8 cellular contexts compared by ENCODE assay signal in the genomic region with DNA sequence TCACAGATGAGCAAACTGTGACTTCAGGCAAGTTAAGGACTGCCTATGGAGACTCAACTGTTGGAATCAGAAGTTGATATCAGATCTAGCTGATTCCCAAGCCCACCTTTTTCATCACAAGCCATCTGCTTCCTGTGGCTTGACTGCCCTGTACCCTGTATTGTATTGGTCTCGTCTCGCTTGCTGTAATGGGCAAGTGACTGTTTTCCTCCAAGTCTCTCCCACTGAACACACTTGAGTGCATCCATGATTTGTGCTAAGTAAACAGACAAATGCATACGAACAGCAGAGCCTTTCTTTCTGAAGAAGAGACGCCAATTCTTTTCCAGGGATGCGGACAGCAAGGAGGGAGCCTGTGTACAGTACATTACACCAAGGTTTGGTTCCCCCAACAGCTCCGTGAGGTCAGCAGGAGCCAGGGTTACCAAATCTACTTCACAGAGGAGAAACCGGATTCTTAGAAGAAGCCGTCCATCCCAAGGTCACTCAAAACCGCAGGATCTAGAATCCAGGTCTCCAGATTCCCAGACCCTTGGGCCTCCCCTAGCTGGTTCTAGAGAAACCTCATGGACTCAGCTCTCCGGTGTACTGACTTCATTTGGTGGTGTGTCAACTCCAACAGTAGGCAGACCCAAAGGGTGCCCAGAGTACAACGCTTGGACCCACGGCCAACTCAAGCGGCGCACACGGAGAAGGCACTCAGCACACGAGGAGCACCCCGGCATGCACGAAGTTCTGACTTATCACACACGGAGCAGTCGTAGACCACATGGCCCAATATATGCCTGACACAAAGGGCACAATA. TPM values are rescaled to one million over a fixed set of nuclear protein-coding genes. Genes with fewer than 3 reads are reported as not detected.
A peak's percentile ranks its signal among the peaks of the same experiment; 100 is the strongest.
DNase-seq lines count a peak whose midpoint lies in the region; ATAC-seq, FAIRE-seq and TF ChIP-seq lines count a peak whose summit lies in the region.

No MANE protein-coding gene starts in this region.

- H4K20me1 ChIP-seq in K562 (replicated peaks; ENCODE audit: control insufficient read depth, insufficient read depth, low read length) (no peaks in the 10 kb centered on the region), keratinocyte (ENCODE audit: control insufficient read depth, extremely low read depth, insufficient read depth, low read length) (no peaks in the 10 kb centered on the region)

- peaks cover 21% of the 10 kb centered on the region for H3K4me1 ChIP-seq in CD8-positive, alpha-beta T cell (ENCODE audit: insufficient read depth, low read length)
- H3K4me1 ChIP-seq in K562 (replicated peaks in 1 of 2; ENCODE audit: control insufficient read depth in 2 of 2, insufficient read depth in 2 of 2, low read length in 2 of 2) (peaks cover 5 to 28% of the 10 kb centered on the region in 2 experiments; a peak in 3 of 5 replicates), keratinocyte (ENCODE audit: control insufficient read depth, extremely low read depth, insufficient read depth, low read length) (peaks cover 18% of the 10 kb centered on the region)

- peak overlapping the region; percentile 96 to 100 for H3K9ac ChIP-seq in K562 (ENCODE audit: insufficient read depth in 1 of 2, low read depth in 2 of 2, low read length in 2 of 2)
- H3K9ac ChIP-seq in keratinocyte (ENCODE audit: control insufficient read depth, extremely low read depth, insufficient read depth, low read length) = peak overlapping the region; percentile 98

- H3K4me1 Mint-ChIP-seq in CD8-positive, alpha-beta T cell (ENCODE audit: low read depth) = peaks cover 62% of the 10 kb centered on the region
- peaks cover 30 to 55% of the 10 kb centered on the region in 2 donors for H3K4me1 Mint-ChIP-seq in stimulated activated naive B cell treated with anti-CD40 and anti-IgM and Interleukin-4, amounts not matched to agents 10 μg/mL and 1 μg/mL and 100 μg/mL, for 72 hours

- POLR2A ChIA-PET in CD8-positive, alpha-beta T cell (lab: Charles Lee) = interaction anchor here (0.6 to 3.5 kb wide), 5 partner anchors 19 to 238 kb away, joined by 3 to 30 read pairs (median 4); a partner anchor contains a TSS
- POLR2A ChIA-PET in K562 (lab: Yijun Ruan, JAX) = interaction anchor here (0.6 to 2.5 kb wide), 8 partner anchors 9 to 238 kb away, joined by 3 to 23 read pairs (median 4); a partner anchor contains a TSS

- under 1% methylated on average over 16 of the region's 20 CpGs for WGBS in K562 (ENCODE audit: insufficient coverage, low coverage, missing lambda C conversion rate)

- FAIRE-seq in K562 (lab: Jason Lieb, UNC) = no peak
- no peak for FAIRE-seq in keratinocyte (lab: Jason Lieb, UNC)

- no peaks in the 10 kb centered on the region for H3K9me3 Mint-ChIP-seq in CD8-positive, alpha-beta T cell
- H3K9me3 Mint-ChIP-seq in stimulated activated naive B cell treated with anti-CD40 and anti-IgM and Interleukin-4, amounts not matched to agents 10 μg/mL and 1 μg/mL and 100 μg/mL, for 72 hours = no peaks in the 10 kb centered on the region

- no peaks in the 10 kb centered on the region for H3K27me3 Mint-ChIP-seq in CD8-positive, alpha-beta T cell (ENCODE audit: low read depth)
- H3K27me3 Mint-ChIP-seq in stimulated activated naive B cell treated with anti-CD40 and anti-IgM and Interleukin-4, amounts not matched to agents 10 μg/mL and 1 μg/mL and 100 μg/mL, for 72 hours = no peaks in the 10 kb centered on the region

- dilution Hi-C loops in keratinocyte (cut with MboI; ENCODE audit: extremely low pct_ligation_motif_present, low sequenced_read_pairs) = no loop called here

- peak overlapping the region; percentile 68 for H3K4me3 ChIP-seq in CD8-positive, alpha-beta T cell (ENCODE audit: low read depth, low read length)
- H3K4me3 ChIP-seq in K562 (peak overlapping the region; percentile 80), keratinocyte (ENCODE audit: control insufficient read depth in 2 of 3, extremely low read depth in 1 of 3, insufficient read depth in 2 of 3, low read depth in 1 of 3, low read length in 3 of 3) (peak overlapping the region; percentile 75 to 98 (median 91))

- no peaks in the 10 kb centered on the region for H3K9me3 ChIP-seq in CD8-positive, alpha-beta T cell (ENCODE audit: low read length)
- H3K9me3 ChIP-seq in K562 (replicated peaks; ENCODE audit: control insufficient read depth, insufficient read depth, low read depth, low read length) = no peaks in the 10 kb centered on the region
- H3K9me3 ChIP-seq in keratinocyte (ENCODE audit: control insufficient read depth, low read depth, low read length) = no peaks in the 10 kb centered on the region

- H3K27me3 ChIP-seq in CD8-positive, alpha-beta T cell (ENCODE audit: insufficient read depth, low read length) = no peaks in the 10 kb centered on the region
- H3K27me3 ChIP-seq in K562 (ENCODE audit: control insufficient read depth in 2 of 2, insufficient read depth in 2 of 2, low read length in 2 of 2) (no peaks in the 10 kb centered on the region), keratinocyte (ENCODE audit: control insufficient read depth, extremely low read depth, insufficient read depth, low read length) (no peaks in the 10 kb centered on the region)

- no peak for TF ChIP-seq POLR2A in K562 (conservative IDR thresholded peaks at IDR 0.05)

- H3K27ac Mint-ChIP-seq in CD8-positive, alpha-beta T cell = peak overlapping the region; percentile 96
- H3K27ac Mint-ChIP-seq in stimulated activated naive B cell treated with anti-CD40 and anti-IgM and Interleukin-4, amounts not matched to agents 10 μg/mL and 1 μg/mL and 100 μg/mL, for 72 hours = peak overlapping the region; percentile 96

- peak in 1 of 7 experiments; percentile 16 for DNase-seq in CD8-positive, alpha-beta T cell
- DNase-seq in NCI-H748 (lab: John Stamatoyannopoulos, UW; ENCODE audit: unreplicated experiment) (peak; percentile 51), K562 (ENCODE audit: extremely low read depth in 1 of 4, low spot score in 3 of 4) (peak in 1 of 4 experiments; percentile 34), keratinocyte (ENCODE audit: low read depth, low spot score) (no peak), NCI-H1694 treated with DMSO at 0.1 percent for 48 hours (lab: John Stamatoyannopoulos, UW) (no peak)
- no peak for DNase-seq in stimulated activated naive B cell treated with anti-CD40 and anti-IgM and Interleukin-4, amounts not matched to agents 10 μg/mL and 1 μg/mL and 100 μg/mL, for 72 hours

- no peak for TF ChIP-seq CTCF in CD8-positive, alpha-beta T cell (IDR thresholded peaks at IDR 0.05)
- TF ChIP-seq CTCF in K562 (IDR thresholded peaks at IDR 0.05 in 2 of 3, conservative IDR thresholded peaks at IDR 0.05 in 1 of 3; ENCODE audit: insufficient read depth in 2 of 3, low read depth in 1 of 3, low read length in 3 of 3) (no peak), keratinocyte (optimal IDR thresholded peaks at IDR 0.05 in 1 of 3, IDR thresholded peaks at IDR 0.05 in 1 of 3, conservative IDR thresholded peaks at IDR 0.05 in 1 of 3; ENCODE audit: extremely low read depth in 1 of 3, insufficient read depth in 2 of 3, low read length in 3 of 3) (no peak)

- TF ChIP-seq EP300 in K562 (IDR thresholded peaks at IDR 0.05; ENCODE audit: low read length) = no peak

- no peak for TF ChIP-seq RAD21 in K562 (CRISPR knock-in tag; conservative IDR thresholded peaks at IDR 0.05 in 1 of 2, IDR thresholded peaks at IDR 0.05 in 1 of 2)

- H3K36me3 ChIP-seq in CD8-positive, alpha-beta T cell (ENCODE audit: insufficient read depth, low read length) = peaks cover 29% of the 10 kb centered on the region
- H3K36me3 ChIP-seq in K562 (ENCODE audit: control insufficient read depth, insufficient read depth, low read length) = peaks cover 65% of the 10 kb centered on the region
- peaks cover 19 to 22% of the 10 kb centered on the region in 2 experiments for H3K36me3 ChIP-seq in keratinocyte (ENCODE audit: control insufficient read depth in 2 of 2, extremely low read depth in 1 of 2, insufficient read depth in 2 of 2, low read length in 2 of 2)

- in situ Hi-C loops in K562 (cut with MboI) = no loop called here

- CTCF ChIA-PET in CD8-positive, alpha-beta T cell (lab: Charles Lee) = interaction anchor here (0.6 to 1.2 kb wide), 4 partner anchors 22 to 239 kb away, joined by 3 read pairs; a partner anchor contains a TSS
- CTCF ChIA-PET in K562 (lab: Yijun Ruan, JAX; ENCODE audit: low intra/inter-chr PET ratio) = no interaction called here

- peak overlapping the region; percentile 89 for H3K4me2 ChIP-seq in K562 (ENCODE audit: insufficient read depth, low read length)
- H3K4me2 ChIP-seq in keratinocyte (ENCODE audit: control insufficient read depth, extremely low read depth, insufficient read depth, low read depth, low read length) = peak overlapping the region; percentile 88

- no peak for ATAC-seq in CD8-positive, alpha-beta T cell
- ATAC-seq in GM21367 (IDR thresholded peaks at IDR 0.05; ENCODE audit: unreplicated experiment) (peak; percentile 6), K562 (peak; percentile 14), HG03565 (IDR thresholded peaks at IDR 0.05; ENCODE audit: unreplicated experiment) (no peak)
- peak; percentile 12 to 18 for ATAC-seq in stimulated activated naive B cell treated with anti-CD40 and anti-IgM and Interleukin-4, amounts not matched to agents 10 μg/mL and 1 μg/mL and 100 μg/mL, for 72 hours (replicated peaks)

- BruUV-seq in K562 (replicated peaks; lab: Mats Ljungman, UMichigan) = no TSS peak

- peak overlapping the region; percentile 74 for H3K27ac ChIP-seq in CD8-positive, alpha-beta T cell (ENCODE audit: low read depth, low read length)
- peak overlapping the region; percentile 94 for H3K27ac ChIP-seq in K562 (ENCODE audit: extremely low read depth, low read depth, low read length)
- H3K27ac ChIP-seq in keratinocyte (ENCODE audit: control insufficient read depth, insufficient read depth, low read length) = peak overlapping the region; percentile 96

- no peaks in the 10 kb centered on the region for H3K9me1 ChIP-seq in K562 (ENCODE audit: control insufficient read depth, insufficient read depth, low read length)
- no peaks in the 10 kb centered on the region for H3K9me1 ChIP-seq in keratinocyte (ENCODE audit: control insufficient read depth, extremely low read depth, insufficient read depth, low read length)

- intact Hi-C loops in CD8-positive, alpha-beta T cell (cut with DNase I, micrococcal nuclease) = loop anchor here in 1 of 2 experiments (10.0 kb wide), 3 partner anchors 689 to 1111 kb away; a partner anchor contains a TSS
- intact Hi-C loops in K562 (cut with micrococcal nuclease) = loop anchor here (2.0 kb wide), 1 partner anchor 23 kb away; a partner anchor contains a TSS

- H3K4me3 Mint-ChIP-seq in CD8-positive, alpha-beta T cell = peak overlapping the region; percentile 96
- peak overlapping the region; percentile 92 to 93 for H3K4me3 Mint-ChIP-seq in stimulated activated naive B cell treated with anti-CD40 and anti-IgM and Interleukin-4, amounts not matched to agents 10 μg/mL and 1 μg/mL and 100 μg/mL, for 72 hours

- H3K79me2 ChIP-seq in K562 (ENCODE audit: control insufficient read depth, insufficient read depth, low read length) (peaks cover 74% of the 10 kb centered on the region), keratinocyte (ENCODE audit: control insufficient read depth, insufficient read depth, low read length) (peaks cover 44% of the 10 kb centered on the region)

- H2AFZ ChIP-seq in K562 (ENCODE audit: low read depth, low read length) = peak overlapping the region; percentile 72
- H2AFZ ChIP-seq in keratinocyte (ENCODE audit: control insufficient read depth, low read length) = peak overlapping the region; percentile 81

- H3K36me3 Mint-ChIP-seq in CD8-positive, alpha-beta T cell = peaks cover 75% of the 10 kb centered on the region
- H3K36me3 Mint-ChIP-seq in stimulated activated naive B cell treated with anti-CD40 and anti-IgM and Interleukin-4, amounts not matched to agents 10 μg/mL and 1 μg/mL and 100 μg/mL, for 72 hours = peaks cover 47 to 56% of the 10 kb centered on the region in 2 donors

RNA-seq across cellular contexts. Expression of a gene that starts 1.2 kb away (rescaled TPM):
- 10 to 100 TPM; 56.8 to 64.3 TPM for total RNA-seq in CD8-positive, alpha-beta T cell
- 64.8 and 75.0 TPM in 2 replicates for total RNA-seq in K562 (2011; cell fraction: chromatin; rRNA removed; ENCODE audit: low replicate concordance)
- total RNA-seq in K562 (2011; cell fraction: nucleolus; rRNA removed) = 51.1 and 58.0 TPM in 2 replicates
- 69.4 and 101 TPM in 2 replicates for total RNA-seq in K562 (2011; cell fraction: nucleoplasm; rRNA removed)
- total RNA-seq in K562 (2014; rRNA removed) (76.1 and 106 TPM in 2 replicates), K562 (2014; rRNA removed; fragmentation: Illumina TruSeq; extraction: Trizol) (56.0 and 57.6 TPM in 2 replicates), K562 (2015; rRNA removed; fragmentation: Illumina TruSeq; extraction: Trizol) (56.0 and 59.2 TPM in 2 replicates), K562 (2021) (86.6 and 94.5 TPM in 2 replicates)
- polyA plus RNA-seq in K562 (2011; rRNA removed) (30.3 and 46.1 TPM in 2 replicates), K562 (2014; fragmentation: Illumina TruSeq; extraction: Trizol) (56.9 and 60.0 TPM in 2 replicates), K562 (2014; fragmentation: Nextera tagmentation; extraction: Ambion mirVana) (10 to 100 TPM in 1 of 2 experiments, 1 to 10 TPM in 1; 9.7 to 10.0 TPM), K562 (2014; rRNA removed) (103 and 120 TPM in 2 replicates), keratinocyte (22.4 to 30.1 TPM (median 25.1 TPM) in 3 replicates)
- polyA plus RNA-seq in K562 (2011; cell fraction: cytosol; rRNA removed) = 22.2 and 23.4 TPM in 2 replicates
- 22.2 and 25.2 TPM in 2 replicates for polyA plus RNA-seq in K562 (2011; cell fraction: nucleus; rRNA removed)
- 56.8 and 58.7 TPM in 2 replicates for polyA plus RNA-seq in K562 (2012)
- 26.4 TPM in 2 replicates for polyA minus RNA-seq in K562 (2011; rRNA and poly(A)+ RNA removed)
- 13.6 and 14.4 TPM in 2 replicates for polyA minus RNA-seq in K562 (2011; cell fraction: cytosol; rRNA and poly(A)+ RNA removed)
- 27.6 and 40.3 TPM in 2 replicates for polyA minus RNA-seq in K562 (2011; cell fraction: nucleus; rRNA and poly(A)+ RNA removed)
- polyA plus RNA-seq in keratinocyte (2011; ENCODE audit: low read depth) = 60.0 TPM
- 25.8 and 35.4 TPM in 2 replicates for polyA plus RNA-seq in keratinocyte (2011; cell fraction: cytosol; rRNA removed)
- 32.7 and 39.1 TPM in 2 replicates for polyA plus RNA-seq in keratinocyte (2011; cell fraction: nucleus; rRNA removed)
- polyA plus RNA-seq in keratinocyte (2012; ENCODE audit: low replicate concordance) = 22.1 and 64.9 TPM in 2 replicates
- polyA minus RNA-seq in keratinocyte = 3.9 to 22.9 TPM (median 17.7 TPM) in 3 replicates
- 16.9 TPM for polyA minus RNA-seq in keratinocyte (2011; cell fraction: cytosol; rRNA and poly(A)+ RNA removed)
- 67.5 and 70.0 TPM in 2 replicates for polyA minus RNA-seq in keratinocyte (2011; cell fraction: nucleus; rRNA and poly(A)+ RNA removed)

RNA-seq across cellular contexts. Expression of a gene that starts 1.5 kb away (rescaled TPM):
- 10 to 100 TPM; 13.4 to 14.2 TPM for total RNA-seq in CD8-positive, alpha-beta T cell
- total RNA-seq in K562 (2011; cell fraction: chromatin; rRNA removed; ENCODE audit: low replicate concordance) = 5.5 and 19.4 TPM in 2 replicates
- total RNA-seq in K562 (2011; cell fraction: nucleolus; rRNA removed) = 4.7 and 5.7 TPM in 2 replicates
- 14.0 and 18.7 TPM in 2 replicates for total RNA-seq in K562 (2011; cell fraction: nucleoplasm; rRNA removed)
- total RNA-seq in K562 (2014; rRNA removed) (34.2 and 42.8 TPM in 2 replicates), K562 (2014; rRNA removed; fragmentation: Illumina TruSeq; extraction: Trizol) (59.9 and 71.6 TPM in 2 replicates), K562 (2015; rRNA removed; fragmentation: Illumina TruSeq; extraction: Trizol) (33.8 and 36.5 TPM in 2 replicates), K562 (2021) (36.0 and 39.3 TPM in 2 replicates)
- polyA plus RNA-seq in K562 (2011; rRNA removed) (53.3 and 67.2 TPM in 2 replicates), K562 (2014; fragmentation: Illumina TruSeq; extraction: Trizol) (50.9 and 53.0 TPM in 2 replicates), K562 (2014; fragmentation: Nextera tagmentation; extraction: Ambion mirVana) (100 to 1,000 TPM in 1 of 2 experiments, 10 to 100 TPM in 1; 99.5 to 105 TPM), K562 (2014; rRNA removed) (53.0 and 54.9 TPM in 2 replicates), keratinocyte (80.0 to 132 TPM (median 82.7 TPM) in 3 replicates)
- polyA plus RNA-seq in K562 (2011; cell fraction: cytosol; rRNA removed) = 9.2 and 27.3 TPM in 2 replicates
- polyA plus RNA-seq in K562 (2011; cell fraction: nucleus; rRNA removed) = 8.0 and 17.0 TPM in 2 replicates
- polyA plus RNA-seq in K562 (2012) = 38.2 and 46.2 TPM in 2 replicates
- 50.1 and 53.8 TPM in 2 replicates for polyA minus RNA-seq in K562 (2011; rRNA and poly(A)+ RNA removed)
- polyA minus RNA-seq in K562 (2011; cell fraction: cytosol; rRNA and poly(A)+ RNA removed) = 13.8 and 14.3 TPM in 2 replicates
- 4.0 and 5.9 TPM in 2 replicates for polyA minus RNA-seq in K562 (2011; cell fraction: nucleus; rRNA and poly(A)+ RNA removed)
- 154 TPM for polyA plus RNA-seq in keratinocyte (2011; ENCODE audit: low read depth)
- 93.3 and 137 TPM in 2 replicates for polyA plus RNA-seq in keratinocyte (2011; cell fraction: cytosol; rRNA removed)
- 59.9 and 92.7 TPM in 2 replicates for polyA plus RNA-seq in keratinocyte (2011; cell fraction: nucleus; rRNA removed)
- polyA plus RNA-seq in keratinocyte (2012; ENCODE audit: low replicate concordance) = 72.5 and 125 TPM in 2 replicates
- 2.2 to 32.5 TPM (median 14.6 TPM) in 3 replicates for polyA minus RNA-seq in keratinocyte
- 29.4 TPM for polyA minus RNA-seq in keratinocyte (2011; cell fraction: cytosol; rRNA and poly(A)+ RNA removed)
- polyA minus RNA-seq in keratinocyte (2011; cell fraction: nucleus; rRNA and poly(A)+ RNA removed) = 10.1 and 21.1 TPM in 2 replicates

RNA-seq across cellular contexts. Expression of a gene that starts 23.4 kb away (rescaled TPM):
- not detected for total RNA-seq in CD8-positive, alpha-beta T cell
- total RNA-seq in K562 (2011; cell fraction: chromatin; rRNA removed; ENCODE audit: low replicate concordance) = not detected in 2 replicates
- total RNA-seq in K562 (2011; cell fraction: nucleolus; rRNA removed) = not detected in 2 replicates
- not detected in 2 replicates for total RNA-seq in K562 (2011; cell fraction: nucleoplasm; rRNA removed)
- total RNA-seq in K562 (2014; rRNA removed) (not detected in 2 replicates), K562 (2014; rRNA removed; fragmentation: Illumina TruSeq; extraction: Trizol) (1.1 and 1.6 TPM in 2 replicates), K562 (2015; rRNA removed; fragmentation: Illumina TruSeq; extraction: Trizol) (not detected in 2 replicates), K562 (2021) (0.80 TPM in 1 of 2 replicates, not detected in the other)
- polyA plus RNA-seq in K562 (2011; rRNA removed) (0.74 and 1.1 TPM in 2 replicates), K562 (2014; fragmentation: Illumina TruSeq; extraction: Trizol) (2.0 and 2.1 TPM in 2 replicates), K562 (2014; fragmentation: Nextera tagmentation; extraction: Ambion mirVana) (1 to 10 TPM; 3.9 to 5.5 TPM), K562 (2014; rRNA removed) (2.1 and 5.1 TPM in 2 replicates), keratinocyte (0.85 TPM in 1 of 3 replicates, not detected in the others)
- 1.3 TPM in 1 of 2 replicates, not detected in the other for polyA plus RNA-seq in K562 (2011; cell fraction: cytosol; rRNA removed)
- polyA plus RNA-seq in K562 (2011; cell fraction: nucleus; rRNA removed) = not detected in 2 replicates
- polyA plus RNA-seq in K562 (2012) = 0.92 and 2.0 TPM in 2 replicates
- not detected in 2 replicates for polyA minus RNA-seq in K562 (2011; rRNA and poly(A)+ RNA removed)
- 11.9 and 19.0 TPM in 2 replicates for polyA minus RNA-seq in K562 (2011; cell fraction: cytosol; rRNA and poly(A)+ RNA removed)
- 3.2 TPM in 1 of 2 replicates, not detected in the other for polyA minus RNA-seq in K562 (2011; cell fraction: nucleus; rRNA and poly(A)+ RNA removed)
- polyA plus RNA-seq in keratinocyte (2011; ENCODE audit: low read depth) = not detected
- polyA plus RNA-seq in keratinocyte (2011; cell fraction: cytosol; rRNA removed) = not detected in 2 replicates
- polyA plus RNA-seq in keratinocyte (2011; cell fraction: nucleus; rRNA removed) = not detected in 2 replicates
- polyA plus RNA-seq in keratinocyte (2012; ENCODE audit: low replicate concordance) = 3.1 TPM in 1 of 2 replicates, not detected in the other
- polyA minus RNA-seq in keratinocyte = not detected in 3 replicates
- polyA minus RNA-seq in keratinocyte (2011; cell fraction: cytosol; rRNA and poly(A)+ RNA removed) = 26.5 TPM
- polyA minus RNA-seq in keratinocyte (2011; cell fraction: nucleus; rRNA and poly(A)+ RNA removed) = 3.7 and 5.7 TPM in 2 replicates

RNA-seq across cellular contexts. Expression of a gene that starts 27.0 kb away (rescaled TPM):
- 10 to 100 TPM; 32.9 to 37.9 TPM for total RNA-seq in CD8-positive, alpha-beta T cell
- total RNA-seq in K562 (2011; cell fraction: chromatin; rRNA removed; ENCODE audit: low replicate concordance) = 66.7 and 97.6 TPM in 2 replicates
- total RNA-seq in K562 (2011; cell fraction: nucleolus; rRNA removed) = 38.2 and 46.5 TPM in 2 replicates
- total RNA-seq in K562 (2011; cell fraction: nucleoplasm; rRNA removed) = 46.0 and 51.6 TPM in 2 replicates
- total RNA-seq in K562 (2014; rRNA removed) (22.1 and 23.8 TPM in 2 replicates), K562 (2014; rRNA removed; fragmentation: Illumina TruSeq; extraction: Trizol) (26.3 and 28.7 TPM in 2 replicates), K562 (2015; rRNA removed; fragmentation: Illumina TruSeq; extraction: Trizol) (24.8 and 26.8 TPM in 2 replicates), K562 (2021) (29.9 and 30.8 TPM in 2 replicates)
- polyA plus RNA-seq in K562 (2011; rRNA removed) (36.5 and 38.9 TPM in 2 replicates), K562 (2014; fragmentation: Illumina TruSeq; extraction: Trizol) (32.7 and 38.5 TPM in 2 replicates), K562 (2014; fragmentation: Nextera tagmentation; extraction: Ambion mirVana) (10 to 100 TPM in 1 of 2 experiments, 1 to 10 TPM in 1; 8.8 to 32.5 TPM), K562 (2014; rRNA removed) (24.0 TPM in 2 replicates), keratinocyte (24.2 to 28.8 TPM (median 28.1 TPM) in 3 replicates)
- 37.3 and 38.7 TPM in 2 replicates for polyA plus RNA-seq in K562 (2011; cell fraction: cytosol; rRNA removed)
- 31.5 and 51.2 TPM in 2 replicates for polyA plus RNA-seq in K562 (2011; cell fraction: nucleus; rRNA removed)
- polyA plus RNA-seq in K562 (2012) = 24.7 and 28.0 TPM in 2 replicates
- 86.2 and 99.5 TPM in 2 replicates for polyA minus RNA-seq in K562 (2011; rRNA and poly(A)+ RNA removed)
- 17.6 and 30.2 TPM in 2 replicates for polyA minus RNA-seq in K562 (2011; cell fraction: cytosol; rRNA and poly(A)+ RNA removed)
- polyA minus RNA-seq in K562 (2011; cell fraction: nucleus; rRNA and poly(A)+ RNA removed) = 29.8 and 38.5 TPM in 2 replicates
- 25.5 TPM for polyA plus RNA-seq in keratinocyte (2011; ENCODE audit: low read depth)
- polyA plus RNA-seq in keratinocyte (2011; cell fraction: cytosol; rRNA removed) = 18.2 and 24.3 TPM in 2 replicates
- polyA plus RNA-seq in keratinocyte (2011; cell fraction: nucleus; rRNA removed) = 47.5 and 49.6 TPM in 2 replicates
- polyA plus RNA-seq in keratinocyte (2012; ENCODE audit: low replicate concordance) = 20.0 and 25.9 TPM in 2 replicates
- 39.4 to 62.6 TPM (median 56.1 TPM) in 3 replicates for polyA minus RNA-seq in keratinocyte
- polyA minus RNA-seq in keratinocyte (2011; cell fraction: cytosol; rRNA and poly(A)+ RNA removed) = 24.0 TPM
- 25.9 and 48.3 TPM in 2 replicates for polyA minus RNA-seq in keratinocyte (2011; cell fraction: nucleus; rRNA and poly(A)+ RNA removed)

Comparison
In these comparisons a context has a peak if more than half of its experiments do, and no peak if none do; other contexts are left out.
1. ATAC-seq: peak in GM21367 (single experiment), K562 (single experiment) and stimulated activated naive B cell treated with anti-CD40 and anti-IgM and Interleukin-4, amounts not matched to agents 10 μg/mL and 1 μg/mL and 100 μg/mL, for 72 hours (2 of 2); none in CD8-positive, alpha-beta T cell (single experiment) and HG03565 (single experiment).
2. Peak in every context shown above with its lines, with median percentiles within 50 percentile points of each other: H3K27ac ChIP-seq and H3K4me3 ChIP-seq.